Comparison of ENCODE assay signal across 11 cellular contexts in the genomic region with DNA sequence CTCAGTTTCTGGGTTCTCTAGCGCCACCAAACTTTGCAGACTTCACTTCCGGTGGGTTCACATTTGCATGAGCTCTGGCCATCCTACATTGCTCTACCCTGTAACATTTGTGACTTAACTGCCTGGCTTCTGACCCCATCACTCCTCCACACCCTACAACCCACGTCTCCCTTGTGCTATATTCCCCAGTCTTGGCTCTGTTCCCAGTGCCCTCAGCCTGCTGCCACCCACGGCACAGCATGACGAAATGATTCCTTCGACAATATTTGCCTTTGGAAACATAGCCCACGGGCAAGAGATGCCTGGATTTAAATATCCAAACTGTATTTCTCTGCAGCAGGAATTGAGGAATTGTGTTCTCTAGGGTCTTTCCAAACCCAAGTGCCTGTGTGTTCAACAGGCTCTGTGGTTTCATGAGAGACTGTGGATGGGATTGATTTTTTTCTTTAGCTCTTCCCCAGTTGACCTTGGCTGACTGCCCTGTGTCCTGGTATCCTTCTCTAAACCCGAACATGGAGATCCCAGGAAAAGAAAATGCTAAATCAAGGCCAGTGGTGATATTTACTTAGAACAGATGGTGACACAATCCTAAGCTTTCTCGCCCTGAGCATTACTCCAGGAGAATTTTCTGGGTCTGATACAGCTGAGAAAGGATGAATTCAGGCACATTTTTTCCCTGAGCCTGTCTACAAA. TPM values are rescaled to one million over a fixed set of nuclear protein-coding genes. Genes with fewer than 3 reads are reported as not detected.
DNase-seq lines count a peak whose midpoint lies in the region; ATAC-seq, FAIRE-seq and TF ChIP-seq lines count a peak whose summit lies in the region.
"Had no signal": no experiment of that assay in that cellular context is flagged by ENCODE, and none has a peak within 500 bp of the region (broad histone marks: within the 10 kb centered on the region; RNA-seq: fewer than 3 reads in every experiment).

No MANE protein-coding gene starts in this region.

- no peaks in the 10 kb centered on the region; the same call in 1 of the 2 replicates for H3K9me2 ChIP-seq in PC-9 (ENCODE audit: insufficient read depth)

- WGBS in IMR-90 (ENCODE audit: extremely low coverage in 2 of 2, insufficient read length in 1 of 2), 2 experiments = no CpG with 5 or more reads among the region's 9 CpGs
- 84% methylated on average over 9 of the region's 9 CpGs; no CpG with 5 or more reads in 1 of the 2 experiments for WGBS in H1 (ENCODE audit: extremely low coverage in 1 of 2, insufficient coverage in 1 of 2, insufficient read length in 1 of 2, insufficient replicate concordance in 2 of 2, low coverage in 1 of 2, low lambda C conversion rate in 2 of 2, missing lambda C conversion rate in 1 of 2), 2 experiments
- 27% methylated on average over 9 of the region's 9 CpGs for WGBS in smooth muscle cell (ENCODE audit: low lambda C conversion rate)

- H4K20me1 ChIP-seq in IMR-90 (ENCODE audit: insufficient read depth, low read length) (no peaks in the 10 kb centered on the region), H1 (replicated peaks in 1 of 2; ENCODE audit: control insufficient read depth in 1 of 2, insufficient read depth in 2 of 2, low read length in 2 of 2) (no peaks in the 10 kb centered on the region), smooth muscle cell (ENCODE audit: low read depth) (no peaks in the 10 kb centered on the region), PC-9 (ENCODE audit: insufficient read depth) (no peaks in the 10 kb centered on the region)

- BruUV-seq in IMR-90 (replicated peaks; lab: Mats Ljungman, UMichigan) = no TSS peak
- no TSS peak for BruUV-seq in PC-9 (replicated peaks; lab: Mats Ljungman, UMichigan)

- H3K9me3 ChIP-seq in IMR-90 (ENCODE audit: control insufficient read depth, insufficient read depth, low read length) = no peaks in the 10 kb centered on the region
- no peaks in the 10 kb centered on the region for H3K9me3 ChIP-seq in H1 (ENCODE audit: insufficient read depth in 2 of 2, low read depth in 1 of 2, low read length in 1 of 2)
- H3K9me3 ChIP-seq in smooth muscle cell (replicated peaks; ENCODE audit: low read depth) = no peaks in the 10 kb centered on the region
- H3K9me3 ChIP-seq in PC-9 (ENCODE audit: insufficient read depth, low read depth) = no peaks in the 10 kb centered on the region
- H3K9me3 ChIP-seq: sigmoid colon had no signal

- H3K79me2 ChIP-seq in H1 (ENCODE audit: control insufficient read depth in 1 of 2, insufficient read depth in 2 of 2, low read length in 2 of 2) (no peaks in the 10 kb centered on the region), smooth muscle cell (ENCODE audit: low read depth) (no peaks in the 10 kb centered on the region), PC-9 (ENCODE audit: low read depth) (no peaks in the 10 kb centered on the region)

- H2BK20ac ChIP-seq in IMR-90 (ENCODE audit: low read depth, low read length) (no peak overlapping the region), H1 (ENCODE audit: low read length) (no peak overlapping the region)

- H3K36me3 ChIP-seq in IMR-90 (ENCODE audit: control insufficient read depth, insufficient read depth, low read length) = no peaks in the 10 kb centered on the region
- no peaks in the 10 kb centered on the region for H3K36me3 ChIP-seq in H1 (ENCODE audit: control insufficient read depth in 2 of 4, insufficient read depth in 4 of 4, low read length in 3 of 4)
- H3K36me3 ChIP-seq in smooth muscle cell (ENCODE audit: low read depth) = no peaks in the 10 kb centered on the region
- no peaks in the 10 kb centered on the region for H3K36me3 ChIP-seq in PC-9 (ENCODE audit: low read depth)
- H3K36me3 ChIP-seq: sigmoid colon had no signal

- no peak overlapping the region for H3K27ac ChIP-seq in IMR-90 (ENCODE audit: insufficient read depth, low read length)
- H3K27ac ChIP-seq in H1 (ENCODE audit: low read depth, low read length) = no peak overlapping the region
- H3K27ac ChIP-seq in smooth muscle cell (ENCODE audit: low read depth) = peak overlapping the region; percentile 61
- H3K27ac ChIP-seq in PC-9 = no peak overlapping the region
- H3K27ac ChIP-seq: sigmoid colon had no signal

- CTCF ChIA-PET in IMR-90 (lab: Yijun Ruan, JAX) (interaction anchor here (0.6 kb wide), 1 partner anchor 580 kb away, joined by 5 read pairs; no protein-coding TSS in a partner anchor), H1 (lab: Charles Lee; ENCODE audit: partially characterized antibody) (interaction anchor here (0.7 to 2.8 kb wide), 13 partner anchors 10 to 530 kb away, joined by 3 to 13 read pairs (median 3); no protein-coding TSS in a partner anchor), PC-9 (lab: Charles Lee) (no interaction called here)

- H3K56ac ChIP-seq in IMR-90 (ENCODE audit: extremely low read depth, insufficient read depth, low read length) (no peak overlapping the region), H1 (replicated peaks; ENCODE audit: insufficient read length, low read depth, low read length) (no peak overlapping the region)

- no peaks in the 10 kb centered on the region for H3K79me1 ChIP-seq in IMR-90 (ENCODE audit: low read depth in 1 of 2, low read length in 2 of 2)
- H3K79me1 ChIP-seq in H1 (ENCODE audit: low read depth, low read length) = no peaks in the 10 kb centered on the region

- dilution Hi-C loops in IMR-90 (cut with HindIII; ENCODE audit: low sequenced_read_pairs, unreplicated experiment) = no loop called here

- no peaks in the 10 kb centered on the region for H3K9me1 ChIP-seq in IMR-90 (ENCODE audit: insufficient read depth, low read length)

- POLR2A ChIA-PET in IMR-90 (lab: Charles Lee; ENCODE audit: unreplicated experiment) (no interaction called here), H1 (lab: Charles Lee; ENCODE audit: partially characterized antibody) (no interaction called here), PC-9 (lab: Charles Lee; ENCODE audit: unreplicated experiment) (no interaction called here)

- H3F3A ChIP-seq in smooth muscle cell (ENCODE audit: low read depth) (peaks cover 10% of the 10 kb centered on the region), PC-9 (ENCODE audit: insufficient read depth, low read depth) (no peaks in the 10 kb centered on the region)

- H3K4me2 ChIP-seq in IMR-90 (ENCODE audit: low read depth, low read length) (peak overlapping the region; percentile 22; the same call in 1 of the 2 replicates), H1 (ENCODE audit: insufficient read depth in 1 of 2, low read depth in 2 of 2, low read length in 2 of 2) (no peak overlapping the region), smooth muscle cell (peak overlapping the region; percentile 75), PC-9 (no peak overlapping the region)

- H2AK5ac ChIP-seq in IMR-90 (ENCODE audit: low read depth, low read length) = no peak overlapping the region
- H2AK5ac ChIP-seq in H1 (ENCODE audit: low read depth, low read length) = no peak overlapping the region

- no peaks in the 10 kb centered on the region; the same call in 1 of the 2 replicates for H3K27me3 ChIP-seq in IMR-90 (ENCODE audit: control insufficient read depth, insufficient read depth, low read length)
- H3K27me3 ChIP-seq in H1 (replicated peaks in 1 of 4; ENCODE audit: control insufficient read depth in 3 of 4, extremely low read depth in 1 of 4, insufficient read depth in 3 of 4, low read length in 3 of 4) = no peaks in the 10 kb centered on the region
- H3K27me3 ChIP-seq in smooth muscle cell (ENCODE audit: low read depth) = no peaks in the 10 kb centered on the region
- H3K27me3 ChIP-seq in PC-9 (ENCODE audit: insufficient read depth, low read depth) = peaks cover 5% of the 10 kb centered on the region
- H3K27me3 ChIP-seq: sigmoid colon had no signal

- no peak for TF ChIP-seq EP300 in H1 (IDR thresholded peaks at IDR 0.05; ENCODE audit: borderline replicate concordance in 1 of 2, low read depth in 2 of 2, low read length in 2 of 2)

- H3K23me2 ChIP-seq in H1 (ENCODE audit: low read depth, low read length) = no peaks in the 10 kb centered on the region

- H4K8ac ChIP-seq in IMR-90 (ENCODE audit: low read depth in 2 of 2, low read length in 2 of 2) = no peak overlapping the region
- no peak overlapping the region for H4K8ac ChIP-seq in H1 (ENCODE audit: extremely low read depth, insufficient read depth, low read length)

- H3K23ac ChIP-seq in IMR-90 (ENCODE audit: low read depth, low read length) (no peak overlapping the region), H1 (ENCODE audit: insufficient read length) (no peak overlapping the region)

- H2BK12ac ChIP-seq in H1 (ENCODE audit: low read depth, low read length) = no peak overlapping the region

- H4K91ac ChIP-seq in IMR-90 (ENCODE audit: insufficient read depth, low read depth, low read length) (no peak overlapping the region), H1 (replicated peaks; ENCODE audit: insufficient read length, low read length) (no peak overlapping the region)

- H2AK9ac ChIP-seq in IMR-90 (replicated peaks; ENCODE audit: low read depth, low read length, poor library complexity) = no peak overlapping the region

- no peak overlapping the region for H2BK5ac ChIP-seq in IMR-90 (ENCODE audit: low read depth, low read length, poor library complexity, severe bottlenecking)
- H2BK5ac ChIP-seq in H1 (ENCODE audit: low read depth, low read length) = no peak overlapping the region

- no peak for FAIRE-seq in H1 (lab: Jason Lieb, UNC)

- H3K9ac ChIP-seq in IMR-90 (ENCODE audit: low read depth, low read length) (no peak overlapping the region), H1 (replicated peaks in 1 of 4; ENCODE audit: extremely low read depth in 1 of 4, low read depth in 3 of 4, low read length in 3 of 4) (no peak overlapping the region), smooth muscle cell (ENCODE audit: low read depth) (no peak overlapping the region)

- TF ChIP-seq CTCF in IMR-90 (conservative IDR thresholded peaks at IDR 0.05; ENCODE audit: low read depth, low read length) (no peak), H1 (IDR thresholded peaks at IDR 0.05; ENCODE audit: control extremely low read depth in 1 of 3, insufficient read depth in 1 of 3, low read depth in 1 of 3, low read length in 3 of 3) (no peak), smooth muscle cell (IDR thresholded peaks at IDR 0.05; ENCODE audit: borderline replicate concordance, insufficient read depth, poor library complexity, severe bottlenecking) (no peak), PC-9 (conservative IDR thresholded peaks at IDR 0.05) (no peak)

- no peak overlapping the region for H4K5ac ChIP-seq in IMR-90 (ENCODE audit: low read depth, low read length)
- H4K5ac ChIP-seq in H1 (ENCODE audit: insufficient read length, low read depth, low read length) = no peak overlapping the region

- no peak overlapping the region for H3K4ac ChIP-seq in IMR-90 (ENCODE audit: low read depth, low read length)
- no peak overlapping the region for H3K4ac ChIP-seq in H1 (replicated peaks; ENCODE audit: insufficient read length, low read depth, low read length)

- ATAC-seq in IMR-90 (ENCODE audit: low read depth) = no peak; the same call in none of the 2 replicates
- ATAC-seq: left colon; stimulated activated naive CD8-positive, alpha-beta T cell treated with anti-CD3 and anti-CD28 coated beads, Interleukin-15, Interleukin-2, amounts not matched to agents 100 U/mL and 50 U/mL, for 24 hours had no signal

- H2BK120ac ChIP-seq in IMR-90 (ENCODE audit: low read depth, low read length) (no peak overlapping the region), H1 (replicated peaks; ENCODE audit: low read depth, low read length) (no peak overlapping the region)

- TF ChIP-seq RAD21 in IMR-90 (IDR thresholded peaks at IDR 0.05; ENCODE audit: low read length) (no peak), H1 (IDR thresholded peaks at IDR 0.05 in 1 of 2, conservative IDR thresholded peaks at IDR 0.05 in 1 of 2; ENCODE audit: low read depth in 2 of 2, low read length in 2 of 2) (peak in 1 of 2 experiments; percentile 24; a peak in 1 of 4 replicates)

- H3K4me1 ChIP-seq in IMR-90 (ENCODE audit: control insufficient read depth, insufficient read depth, low read length) = peaks cover 2% of the 10 kb centered on the region; the same call in 1 of the 2 replicates
- H3K4me1 ChIP-seq in H1 (replicated peaks in 1 of 4; ENCODE audit: control insufficient read depth in 3 of 4, insufficient read depth in 4 of 4, low read length in 3 of 4) = no peaks in the 10 kb centered on the region
- peaks cover 4% of the 10 kb centered on the region for H3K4me1 ChIP-seq in smooth muscle cell (ENCODE audit: low read depth)
- H3K4me1 ChIP-seq in PC-9 (replicated peaks; ENCODE audit: insufficient read depth) = no peaks in the 10 kb centered on the region
- H3K4me1 ChIP-seq: sigmoid colon had no signal

- DNase-seq in IMR-90 (no peak), NCI-H69 (lab: John Stamatoyannopoulos, UW) (peak; percentile 98), H1 (ENCODE audit: low read depth in 1 of 2, low spot score in 2 of 2) (no peak), smooth muscle cell (lab: John Stamatoyannopoulos, UW; ENCODE audit: unreplicated experiment) (no peak), OCI-M1 (lab: John Stamatoyannopoulos, UW) (no peak), PC-9 (no peak), HK-2 (ENCODE audit: unreplicated experiment) (no peak)
- DNase-seq: left colon; NCI-H1930; sigmoid colon; stimulated activated naive CD8-positive, alpha-beta T cell treated with anti-CD3 and anti-CD28 coated beads, Interleukin-15, Interleukin-2, amounts not matched to agents 100 U/mL and 50 U/mL, for 24 hours had no signal

- H3K4me3 ChIP-seq in IMR-90 (ENCODE audit: insufficient read depth, low read depth, low read length) (no peak overlapping the region), H1 (ENCODE audit: extremely low read depth in 1 of 4, insufficient read depth in 2 of 4, low read depth in 3 of 4, low read length in 4 of 4) (no peak overlapping the region), smooth muscle cell (no peak overlapping the region), PC-9 (no peak overlapping the region)
- H3K4me3 ChIP-seq: sigmoid colon had no signal

- intact Hi-C loops in IMR-90 (cut with micrococcal nuclease) = no loop called here
- intact Hi-C loops in PC-9 (cut with micrococcal nuclease; ENCODE audit: unreplicated experiment) = no loop called here

- H2AFZ ChIP-seq in IMR-90 (replicated peaks; ENCODE audit: low read length, poor library complexity) = no peak overlapping the region
- H2AFZ ChIP-seq in H1 (ENCODE audit: low read length) = peak overlapping the region; percentile 75; the same call in 1 of the 2 replicates
- peak overlapping the region; percentile 39 for H2AFZ ChIP-seq in smooth muscle cell (ENCODE audit: low read depth)
- H2AFZ ChIP-seq in PC-9 = no peak overlapping the region

- in situ Hi-C loops in IMR-90 (cut with MboI; ENCODE audit: low sequenced_read_pairs) = no loop called here

- TF ChIP-seq POLR2A in IMR-90 (IDR thresholded peaks at IDR 0.05; ENCODE audit: low read depth, low read length) (no peak), H1 (IDR thresholded peaks at IDR 0.05; ENCODE audit: control extremely low read depth in 1 of 2, low read depth in 2 of 2, low read length in 2 of 2) (no peak)

- H3K18ac ChIP-seq in IMR-90 (ENCODE audit: low read depth, low read length) (no peak overlapping the region), H1 (ENCODE audit: extremely low read depth, low read length) (no peak overlapping the region)

- no peak overlapping the region for H2BK15ac ChIP-seq in IMR-90 (ENCODE audit: low read depth, low read length)
- H2BK15ac ChIP-seq in H1 (ENCODE audit: low read length) = no peak overlapping the region

- no peak overlapping the region for H3K14ac ChIP-seq in IMR-90 (replicated peaks; ENCODE audit: low read depth, low read length)
- no peak overlapping the region for H3K14ac ChIP-seq in H1 (ENCODE audit: insufficient read length)

RNA-seq across cellular contexts. Expression of gene GRIA1, which starts 44.4 kb away (rescaled TPM):
- 1.3 and 1.4 TPM in 2 replicates for total RNA-seq in IMR-90 (2012; rRNA removed)
- polyA plus RNA-seq in IMR-90 (2012; rRNA removed) = 0.37 and 0.48 TPM in 2 replicates
- 0.16 and 0.39 TPM in 2 replicates for polyA plus RNA-seq in IMR-90 (2012; cell fraction: cytosol; rRNA removed)
- 0.09 and 1.1 TPM in 2 replicates for polyA plus RNA-seq in IMR-90 (2012; cell fraction: nucleus; rRNA removed; ENCODE audit: low replicate concordance)
- total RNA-seq in H1 (2021; fragmentation: NEBNext Ultra II Directional; extraction: Animal tissue kit (Norgen Biotek cat#: 25700)) = 1.1 and 2.5 TPM in 2 replicates
- polyA plus RNA-seq in H1 (2011; rRNA removed) = 0.97 and 1.1 TPM in 2 replicates
- 0.59 TPM for polyA plus RNA-seq in H1 (2011; cell fraction: cytosol; rRNA removed)
- polyA plus RNA-seq in H1 (2011; cell fraction: nucleus; rRNA removed) = 2.8 TPM
- polyA plus RNA-seq in H1 (2012, experiment 1 of 2) = 0.80 to 1.4 TPM (median 1.1 TPM) in 4 replicates
- 0.09 TPM for polyA plus RNA-seq in H1 (2012, experiment 2 of 2)
- polyA plus RNA-seq in H1 (2013, experiment 1 of 2) = 1.3 TPM
- 0.81 TPM for polyA plus RNA-seq in H1 (2013, experiment 2 of 2)
- 5.0 and 8.0 TPM in 2 replicates for polyA minus RNA-seq in H1 (2011; rRNA and poly(A)+ RNA removed)
- polyA minus RNA-seq in H1 (2011; cell fraction: cytosol; rRNA and poly(A)+ RNA removed) = 0.88 TPM
- polyA minus RNA-seq in H1 (2011; cell fraction: nucleus; rRNA and poly(A)+ RNA removed) = 18.6 TPM
- total RNA-seq in smooth muscle cell = 0.94 and 3.2 TPM in 2 replicates
- polyA plus RNA-seq in smooth muscle cell = 0.07 and 0.17 TPM in 2 replicates
- not detected in 2 replicates for total RNA-seq in PC-9 (2021)

Comparison
In these comparisons a context has a peak if more than half of its experiments do, and no peak if none do; other contexts are left out.
1. H2AFZ ChIP-seq: peak in H1 (single experiment) and smooth muscle cell (single experiment); none in IMR-90 (single experiment) and PC-9 (single experiment).
2. H3K4me2 ChIP-seq: peak in IMR-90 (single experiment) and smooth muscle cell (single experiment); none in H1 (0 of 2) and PC-9 (single experiment).